2 cellular contexts compared by ENCODE assay signal in the genomic region with DNA sequence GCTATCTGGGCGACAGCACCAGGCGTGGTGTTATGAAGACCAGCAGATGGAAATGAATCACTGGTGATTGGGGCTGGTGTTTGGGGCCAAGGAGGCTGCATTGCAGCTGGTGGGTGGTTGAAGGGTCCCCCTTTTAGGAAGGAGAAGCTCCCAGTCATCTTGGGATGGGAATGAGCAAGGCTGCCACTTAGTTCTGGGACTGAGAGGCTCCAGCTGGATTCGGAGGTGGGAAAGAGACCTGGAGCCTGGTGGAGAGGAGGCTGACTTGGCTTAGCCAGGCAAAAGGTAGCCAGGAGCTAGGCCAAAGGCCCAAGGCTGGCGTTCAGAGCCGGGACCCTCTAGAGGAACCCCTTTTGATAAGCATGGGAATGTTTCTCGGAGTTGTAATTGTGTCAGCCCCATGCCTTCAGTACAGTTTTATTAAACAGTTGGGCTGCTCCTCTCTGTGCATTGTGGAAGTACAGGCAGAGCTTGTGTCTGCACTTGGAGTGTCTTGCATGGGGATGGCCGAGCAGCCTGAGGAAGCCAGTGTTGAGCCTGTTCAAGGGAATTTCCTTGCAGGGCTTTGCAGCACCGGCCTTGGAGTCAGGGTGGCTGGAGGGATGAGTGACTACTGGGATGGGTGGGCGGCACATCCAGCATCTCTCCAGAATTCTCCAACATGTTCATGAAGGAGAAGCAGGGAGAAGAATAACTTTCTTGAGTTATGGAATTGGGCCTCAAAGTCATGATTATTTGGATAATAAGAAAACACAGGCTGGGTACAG.
TF ChIP-seq lines count a peak whose summit lies in the region.

No MANE protein-coding gene starts in this region.

TF ChIP-seq in K562, 482 proteins besides CTCF, POLR2A, EP300 and RAD21:
- TF ChIP-seq, protein P1, sequence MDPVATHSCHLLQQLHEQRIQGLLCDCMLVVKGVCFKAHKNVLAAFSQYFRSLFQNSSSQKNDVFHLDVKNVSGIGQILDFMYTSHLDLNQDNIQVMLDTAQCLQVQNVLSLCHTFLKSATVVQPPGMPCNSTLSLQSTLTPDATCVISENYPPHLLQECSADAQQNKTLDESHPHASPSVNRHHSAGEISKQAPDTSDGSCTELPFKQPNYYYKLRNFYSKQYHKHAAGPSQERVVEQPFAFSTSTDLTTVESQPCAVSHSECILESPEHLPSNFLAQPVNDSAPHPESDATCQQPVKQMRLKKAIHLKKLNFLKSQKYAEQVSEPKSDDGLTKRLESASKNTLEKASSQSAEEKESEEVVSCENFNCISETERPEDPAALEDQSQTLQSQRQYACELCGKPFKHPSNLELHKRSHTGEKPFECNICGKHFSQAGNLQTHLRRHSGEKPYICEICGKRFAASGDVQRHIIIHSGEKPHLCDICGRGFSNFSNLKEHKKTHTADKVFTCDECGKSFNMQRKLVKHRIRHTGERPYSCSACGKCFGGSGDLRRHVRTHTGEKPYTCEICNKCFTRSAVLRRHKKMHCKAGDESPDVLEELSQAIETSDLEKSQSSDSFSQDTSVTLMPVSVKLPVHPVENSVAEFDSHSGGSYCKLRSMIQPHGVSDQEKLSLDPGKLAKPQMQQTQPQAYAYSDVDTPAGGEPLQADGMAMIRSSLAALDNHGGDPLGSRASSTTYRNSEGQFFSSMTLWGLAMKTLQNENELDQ (CRISPR knock-in tag; IDR thresholded peaks at IDR 0.05; ENCODE audit: borderline replicate concordance): no peak
- TF ChIP-seq ZNF699 (CRISPR knock-in tag; IDR thresholded peaks at IDR 0.05; ENCODE audit: insufficient replicate concordance): no peak
- TF ChIP-seq NR2C2 (CRISPR knock-in tag; IDR thresholded peaks at IDR 0.05): no peak
- no peak for TF ChIP-seq NR2C2 (tag; IDR thresholded peaks at IDR 0.05)
- TF ChIP-seq, protein P2, sequence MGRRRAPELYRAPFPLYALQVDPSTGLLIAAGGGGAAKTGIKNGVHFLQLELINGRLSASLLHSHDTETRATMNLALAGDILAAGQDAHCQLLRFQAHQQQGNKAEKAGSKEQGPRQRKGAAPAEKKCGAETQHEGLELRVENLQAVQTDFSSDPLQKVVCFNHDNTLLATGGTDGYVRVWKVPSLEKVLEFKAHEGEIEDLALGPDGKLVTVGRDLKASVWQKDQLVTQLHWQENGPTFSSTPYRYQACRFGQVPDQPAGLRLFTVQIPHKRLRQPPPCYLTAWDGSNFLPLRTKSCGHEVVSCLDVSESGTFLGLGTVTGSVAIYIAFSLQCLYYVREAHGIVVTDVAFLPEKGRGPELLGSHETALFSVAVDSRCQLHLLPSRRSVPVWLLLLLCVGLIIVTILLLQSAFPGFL (CRISPR knock-in tag; IDR thresholded peaks at IDR 0.05): no peak
- no peak for TF ChIP-seq SMARCE1 (IDR thresholded peaks at IDR 0.05)
- no peak for TF ChIP-seq ARID1B (IDR thresholded peaks at IDR 0.05)
- no peak for TF ChIP-seq ILF3 (IDR thresholded peaks at IDR 0.05; ENCODE audit: borderline replicate concordance)
- TF ChIP-seq RFX1 (IDR thresholded peaks at IDR 0.05): no peak

TF ChIP-seq in GM23338, 12 proteins besides CTCF, POLR2A, EP300 and RAD21:
- TF ChIP-seq, protein P3, sequence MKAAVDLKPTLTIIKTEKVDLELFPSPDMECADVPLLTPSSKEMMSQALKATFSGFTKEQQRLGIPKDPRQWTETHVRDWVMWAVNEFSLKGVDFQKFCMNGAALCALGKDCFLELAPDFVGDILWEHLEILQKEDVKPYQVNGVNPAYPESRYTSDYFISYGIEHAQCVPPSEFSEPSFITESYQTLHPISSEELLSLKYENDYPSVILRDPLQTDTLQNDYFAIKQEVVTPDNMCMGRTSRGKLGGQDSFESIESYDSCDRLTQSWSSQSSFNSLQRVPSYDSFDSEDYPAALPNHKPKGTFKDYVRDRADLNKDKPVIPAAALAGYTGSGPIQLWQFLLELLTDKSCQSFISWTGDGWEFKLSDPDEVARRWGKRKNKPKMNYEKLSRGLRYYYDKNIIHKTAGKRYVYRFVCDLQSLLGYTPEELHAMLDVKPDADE (IDR thresholded peaks at IDR 0.05): no peak
- no peak for TF ChIP-seq JUNB (IDR thresholded peaks at IDR 0.05; ENCODE audit: unreplicated experiment)
- TF ChIP-seq, protein P4, sequence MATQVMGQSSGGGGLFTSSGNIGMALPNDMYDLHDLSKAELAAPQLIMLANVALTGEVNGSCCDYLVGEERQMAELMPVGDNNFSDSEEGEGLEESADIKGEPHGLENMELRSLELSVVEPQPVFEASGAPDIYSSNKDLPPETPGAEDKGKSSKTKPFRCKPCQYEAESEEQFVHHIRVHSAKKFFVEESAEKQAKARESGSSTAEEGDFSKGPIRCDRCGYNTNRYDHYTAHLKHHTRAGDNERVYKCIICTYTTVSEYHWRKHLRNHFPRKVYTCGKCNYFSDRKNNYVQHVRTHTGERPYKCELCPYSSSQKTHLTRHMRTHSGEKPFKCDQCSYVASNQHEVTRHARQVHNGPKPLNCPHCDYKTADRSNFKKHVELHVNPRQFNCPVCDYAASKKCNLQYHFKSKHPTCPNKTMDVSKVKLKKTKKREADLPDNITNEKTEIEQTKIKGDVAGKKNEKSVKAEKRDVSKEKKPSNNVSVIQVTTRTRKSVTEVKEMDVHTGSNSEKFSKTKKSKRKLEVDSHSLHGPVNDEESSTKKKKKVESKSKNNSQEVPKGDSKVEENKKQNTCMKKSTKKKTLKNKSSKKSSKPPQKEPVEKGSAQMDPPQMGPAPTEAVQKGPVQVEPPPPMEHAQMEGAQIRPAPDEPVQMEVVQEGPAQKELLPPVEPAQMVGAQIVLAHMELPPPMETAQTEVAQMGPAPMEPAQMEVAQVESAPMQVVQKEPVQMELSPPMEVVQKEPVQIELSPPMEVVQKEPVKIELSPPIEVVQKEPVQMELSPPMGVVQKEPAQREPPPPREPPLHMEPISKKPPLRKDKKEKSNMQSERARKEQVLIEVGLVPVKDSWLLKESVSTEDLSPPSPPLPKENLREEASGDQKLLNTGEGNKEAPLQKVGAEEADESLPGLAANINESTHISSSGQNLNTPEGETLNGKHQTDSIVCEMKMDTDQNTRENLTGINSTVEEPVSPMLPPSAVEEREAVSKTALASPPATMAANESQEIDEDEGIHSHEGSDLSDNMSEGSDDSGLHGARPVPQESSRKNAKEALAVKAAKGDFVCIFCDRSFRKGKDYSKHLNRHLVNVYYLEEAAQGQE (IDR thresholded peaks at IDR 0.05; ENCODE audit: unreplicated experiment): no peak
TF ChIP-seq in GM23338: peak in this region for 0.
